In the genomic region with DNA sequence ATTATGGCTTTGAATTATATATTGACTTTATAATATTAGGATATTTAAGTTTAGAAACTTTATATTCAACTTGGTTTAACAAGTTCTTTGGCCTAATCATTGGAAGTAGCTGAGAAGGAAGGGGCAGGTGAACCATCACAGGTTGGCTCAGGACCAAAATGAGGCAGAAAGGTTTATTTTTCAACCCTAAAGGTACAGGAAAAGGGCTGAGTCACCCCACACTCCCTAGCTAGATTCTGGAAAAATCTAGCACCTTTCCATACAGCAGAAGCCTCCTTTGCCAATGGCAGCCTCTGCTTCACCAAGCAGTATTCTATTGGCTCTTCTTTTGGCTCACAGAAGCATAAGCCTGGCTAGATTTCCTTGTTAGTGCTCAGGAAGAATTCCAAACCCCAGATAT, we compare ENCODE assay signal across 29 cellular contexts.
"Had no signal": no experiment of that assay in that cellular context is flagged by ENCODE, and none has a peak within 500 bp of the region (broad histone marks: within the 10 kb centered on the region; RNA-seq: fewer than 3 reads in every experiment).

No MANE protein-coding gene starts in this region.

- H3K27ac ChIP-seq: hepatocyte, left lung, lower lobe of right lung, neural progenitor cell, neutrophil, parathyroid adenoma, psoas muscle, skin epidermis, stomach, testis, thyroid gland, upper lobe of right lung had no signal

- H3K79me2 ChIP-seq: hepatocyte, parathyroid adenoma had no signal

- H2AFZ ChIP-seq: hepatocyte, neural progenitor cell, parathyroid adenoma had no signal

- H3K4me1 ChIP-seq: left lung, lower lobe of right lung, neural progenitor cell, parathyroid adenoma, psoas muscle, stomach, testis, thyroid gland, upper lobe of right lung had no signal

- H3K9me3 ChIP-seq: left lung, lower lobe of right lung, neutrophil, stomach, testis, thyroid gland, upper lobe of right lung had no signal

- H3K4me2 ChIP-seq: hepatocyte, neural progenitor cell had no signal

- H3K36me3 ChIP-seq: left lung, lower lobe of right lung, neural progenitor cell, neutrophil, stomach, thyroid gland, upper lobe of right lung had no signal

- DNase-seq: islet precursor cell; kidney glomerular epithelial cell; left colon; left lung; lower lobe of right lung; mesendoderm; naive B cell; natural killer cell; nephron progenitor cell; occipital lobe; psoas muscle; right cardiac atrium; stimulated activated CD4-positive, alpha-beta T cell treated with anti-CD3 and anti-CD28 coated beads, Interleukin-12 subunit alpha, Interleukin-12 subunit beta, amount 100 ng/mL, for 4 hours; stimulated activated CD4-positive, alpha-beta T cell treated with anti-CD3 and anti-CD28 coated beads, Interleukin-15, amount 100 ng/mL, for 24 hours; stimulated activated CD4-positive, alpha-beta T cell treated with anti-CD3 and anti-CD28 coated beads, Interleukin-2, amount 100 ng/mL, for 24 hours; stimulated activated CD4-positive, alpha-beta T cell treated with anti-CD3 and anti-CD28 coated beads, Interleukin-4, amount 100 ng/mL, for 1 hour; stimulated activated naive B cell treated with anti-CD40 and anti-IgM and Interleukin-4, amounts not matched to agents 10 μg/mL and 1 μg/mL and 100 μg/mL, for 72 hours; stimulated activated naive CD8-positive, alpha-beta T cell treated with anti-CD3 and anti-CD28 coated beads, Interleukin-15, Interleukin-2, amounts not matched to agents 100 U/mL and 50 U/mL, for 24 hours; stomach; testis; thyroid gland; trophoblast cell; upper lobe of right lung had no signal

- H3K27me3 ChIP-seq: hepatocyte, neural progenitor cell, stomach, testis, thyroid gland, upper lobe of right lung had no signal

- H3K4me3 ChIP-seq: hepatocyte, left lung, lower lobe of right lung, neural progenitor cell, psoas muscle, skin epidermis, stomach, testis, thyroid gland, upper lobe of right lung had no signal

- ATAC-seq: left colon; left lung; lower lobe of right lung; natural killer cell; psoas muscle; right cardiac atrium; sciatic nerve; stimulated activated naive B cell treated with anti-CD40 and anti-IgM and Interleukin-4, amounts not matched to agents 10 μg/mL and 1 μg/mL and 100 μg/mL, for 72 hours; stimulated activated naive CD8-positive, alpha-beta T cell treated with anti-CD3 and anti-CD28 coated beads, Interleukin-15, Interleukin-2, amounts not matched to agents 100 U/mL and 50 U/mL, for 24 hours; upper lobe of right lung had no signal

- H3K9ac ChIP-seq: neural progenitor cell, parathyroid adenoma had no signal
